27 cellular contexts compared by ENCODE assay signal in the genomic region with DNA sequence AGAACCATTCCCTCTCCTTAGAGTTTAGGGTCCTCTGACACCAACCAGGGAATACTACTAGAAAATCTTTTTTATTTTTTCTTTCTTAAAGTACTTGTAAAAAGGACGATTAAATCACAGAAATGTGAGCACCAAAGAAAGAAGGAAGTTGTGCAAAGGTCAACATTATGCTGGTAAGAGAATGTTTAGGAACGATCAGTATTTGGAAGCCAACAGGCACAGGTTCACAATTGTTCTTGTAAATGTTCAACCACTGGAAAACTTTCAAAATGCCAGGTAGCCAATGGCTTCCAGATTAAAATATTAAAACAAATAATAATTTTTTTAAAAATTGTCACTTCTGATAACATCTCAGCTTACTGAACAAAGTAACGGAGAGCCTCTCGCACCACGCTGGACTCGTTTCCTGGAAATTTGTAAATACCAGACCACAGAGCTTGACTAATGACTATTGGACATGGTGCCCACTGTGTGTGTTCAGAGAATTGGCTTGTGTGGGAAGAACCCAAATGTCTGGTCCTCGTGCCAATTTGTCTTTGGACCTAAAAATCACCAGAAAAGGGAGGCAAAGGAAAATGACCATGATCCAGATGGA.
"Had no signal": no experiment of that assay in that cellular context is flagged by ENCODE, and none has a peak within 500 bp of the region (broad histone marks: within the 10 kb centered on the region; RNA-seq: fewer than 3 reads in every experiment).

No MANE protein-coding gene starts in this region.

- H3K9me3 ChIP-seq: esophagus squamous epithelium, lower lobe of right lung, prostate gland, thoracic aorta had no signal

- DNase-seq: dermis blood vessel endothelial cell; effector memory CD4-positive, alpha-beta T cell; esophagus squamous epithelium; foreskin melanocyte; glutamatergic neuron; heart right ventricle; hippocampal formation; left cardiac atrium; left ventricle myocardium inferior; lower lobe of right lung; naive thymus-derived CD8-positive, alpha-beta T cell; nephron progenitor cell; occipital lobe; right cardiac atrium; stimulated activated CD4-positive, alpha-beta T cell treated with anti-CD3 and anti-CD28 coated beads, Interleukin-15, amount 100 ng/mL, for 24 hours; stimulated activated CD4-positive, alpha-beta T cell treated with anti-CD3 and anti-CD28 coated beads, Interleukin-2, amount 100 ng/mL, for 48 hours; stimulated activated naive B cell treated with anti-CD40 and anti-IgM and Interleukin-4, amounts not matched to agents 10 μg/mL and 1 μg/mL and 100 μg/mL, for 72 hours; upper lobe of left lung; uterus had no signal

- ATAC-seq: heart right ventricle; left cardiac atrium; lower lobe of right lung; naive thymus-derived CD8-positive, alpha-beta T cell; right cardiac atrium; stimulated activated naive B cell treated with anti-CD40 and anti-IgM and Interleukin-4, amounts not matched to agents 10 μg/mL and 1 μg/mL and 100 μg/mL, for 72 hours had no signal

- H3K4me3 Mint-ChIP-seq: naive thymus-derived CD8-positive, alpha-beta T cell; nephron progenitor cell; stimulated activated naive B cell treated with anti-CD40 and anti-IgM and Interleukin-4, amounts not matched to agents 10 μg/mL and 1 μg/mL and 100 μg/mL, for 72 hours; stimulated activated naive CD8-positive, alpha-beta T cell treated with anti-CD3 and anti-CD28 coated beads, Interleukin-15, Interleukin-2, amounts not matched to agents 100 ng/mL and 50 ng/mL, for 24 hours had no signal

- H3K4me1 ChIP-seq: esophagus squamous epithelium, left ventricle myocardium inferior, prostate gland, tibial nerve, uterus had no signal

- H3K27ac ChIP-seq: coronary artery, esophagus squamous epithelium, heart right ventricle, left ventricle myocardium inferior, lower lobe of right lung, prostate gland, skin epidermis, thoracic aorta, tibial nerve, upper lobe of left lung, uterus had no signal

- FAIRE-seq: endothelial cell of umbilical vein, islet of Langerhans had no signal

- H3K27ac Mint-ChIP-seq: naive thymus-derived CD8-positive, alpha-beta T cell; nephron progenitor cell; stimulated activated naive B cell treated with anti-CD40 and anti-IgM and Interleukin-4, amounts not matched to agents 10 μg/mL and 1 μg/mL and 100 μg/mL, for 72 hours; stimulated activated naive CD8-positive, alpha-beta T cell treated with anti-CD3 and anti-CD28 coated beads, Interleukin-15, Interleukin-2, amounts not matched to agents 100 ng/mL and 50 ng/mL, for 24 hours had no signal

- H3K9me3 Mint-ChIP-seq: stimulated activated naive CD8-positive, alpha-beta T cell treated with anti-CD3 and anti-CD28 coated beads, Interleukin-15, Interleukin-2, amounts not matched to agents 100 ng/mL and 50 ng/mL, for 24 hours had no signal

- H3K4me3 ChIP-seq: coronary artery, esophagus squamous epithelium, heart right ventricle, left ventricle myocardium inferior, lower lobe of right lung, prostate gland, skin epidermis, thoracic aorta, tibial nerve, upper lobe of left lung, uterus had no signal

- H3K27me3 ChIP-seq: esophagus squamous epithelium, tibial nerve, upper lobe of left lung, uterus had no signal

- H3K4me1 Mint-ChIP-seq: stimulated activated naive B cell treated with anti-CD40 and anti-IgM and Interleukin-4, amounts not matched to agents 10 μg/mL and 1 μg/mL and 100 μg/mL, for 72 hours had no signal

- H3K36me3 ChIP-seq: uterus had no signal

- H3K27me3 Mint-ChIP-seq: stimulated activated naive B cell treated with anti-CD40 and anti-IgM and Interleukin-4, amounts not matched to agents 10 μg/mL and 1 μg/mL and 100 μg/mL, for 72 hours; stimulated activated naive CD8-positive, alpha-beta T cell treated with anti-CD3 and anti-CD28 coated beads, Interleukin-15, Interleukin-2, amounts not matched to agents 100 ng/mL and 50 ng/mL, for 24 hours had no signal
